In the genomic region with DNA sequence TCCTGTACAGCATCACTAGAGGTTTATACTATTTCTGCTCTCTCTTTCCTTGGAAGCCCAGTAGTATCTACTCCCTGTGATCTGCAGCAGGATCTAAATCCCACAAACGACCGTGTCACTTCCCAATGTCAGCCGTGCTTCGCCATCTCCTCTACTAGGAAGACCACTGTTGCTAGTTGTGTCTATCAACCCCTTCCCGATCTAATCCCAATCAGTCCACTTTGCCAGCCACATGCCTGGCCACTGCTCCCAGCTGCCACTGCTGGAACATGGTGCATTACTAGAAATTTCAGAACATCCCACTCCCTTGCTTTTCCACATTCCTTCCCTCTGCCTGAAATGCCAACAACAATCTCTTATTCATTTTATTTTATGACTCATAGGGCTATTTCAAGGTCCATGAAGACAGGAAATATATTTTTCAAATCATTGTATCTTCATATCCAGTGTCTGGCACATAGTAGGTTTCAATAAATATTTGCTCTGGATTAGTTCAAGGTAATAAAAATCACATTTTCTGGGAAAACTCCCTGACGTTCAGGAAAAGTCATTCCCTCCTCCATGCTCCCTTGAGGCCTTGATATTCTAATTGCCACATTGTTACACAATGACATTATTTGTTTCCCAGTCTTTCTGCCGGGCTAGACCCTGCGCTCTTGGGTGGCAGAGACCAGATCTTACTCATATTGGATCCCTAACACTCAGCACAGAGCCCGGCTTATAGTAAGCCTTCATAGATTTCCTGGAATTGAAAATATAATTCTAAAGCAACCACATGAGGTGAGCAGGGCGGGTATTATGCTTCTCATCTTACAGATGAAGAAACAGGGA, we compare ENCODE assay signal across 10 cellular contexts. TPM values are rescaled to one million over a fixed set of nuclear protein-coding genes. Genes with fewer than 3 reads are reported as not detected.
A peak's percentile ranks its signal among the peaks of the same experiment; 100 is the strongest.
DNase-seq lines count a peak whose midpoint lies in the region; ATAC-seq and TF ChIP-seq lines count a peak whose summit lies in the region.
"Had no signal": no experiment of that assay in that cellular context is flagged by ENCODE, and none has a peak within 500 bp of the region (broad histone marks: within the 10 kb centered on the region; RNA-seq: fewer than 3 reads in every experiment).

No MANE protein-coding gene starts in this region.

- peak overlapping the region in 17 of 21 experiments; percentile 31 to 97 (median 91) for H3K27ac ChIP-seq in skin epidermis

- TF ChIP-seq CTCF in fibroblast of villous mesenchyme (IDR thresholded peaks at IDR 0.05; ENCODE audit: insufficient read depth, low read depth, low read length) = no peak

- no peaks in the 10 kb centered on the region for H3K9me3 ChIP-seq in T-helper 17 cell (ENCODE audit: control insufficient read depth, low read length, poor library complexity, severe bottlenecking)

- peak; percentile 56 for DNase-seq in H4 (ENCODE audit: low spot score)
- no peak for DNase-seq in T-helper 17 cell
- DNase-seq in fibroblast of villous mesenchyme (ENCODE audit: low read depth) = peak; percentile 23
- DNase-seq in stimulated activated CD4-positive, alpha-beta T cell treated with anti-CD3 and anti-CD28 coated beads, Interleukin-4, amount 100 ng/mL, for 4 hours = no peak
- DNase-seq: NCI-H1436 treated with DMSO at 0.1 percent for 48 hours had no signal

- H3K36me3 Mint-ChIP-seq in T-helper 17 cell (ENCODE audit: low read depth) = peaks cover 11% of the 10 kb centered on the region

- H3K4me3 Mint-ChIP-seq in T-helper 17 cell = peak overlapping the region; percentile 99

- ATAC-seq in T-helper 17 cell (no peak), GM21717 (IDR thresholded peaks at IDR 0.05; ENCODE audit: unreplicated experiment) (no peak), GM18502 (IDR thresholded peaks at IDR 0.05; ENCODE audit: poor library complexity, unreplicated experiment) (no peak), GM18498 (IDR thresholded peaks at IDR 0.05; ENCODE audit: unreplicated experiment) (no peak)
- ATAC-seq: activated CD4-positive, CD25-positive, alpha-beta regulatory T cell treated with anti-CD3 and anti-CD28 coated beads, Interleukin-2, amount 50 U/mL, for 24 hours had no signal

- peak overlapping the region; percentile 98 for H3K27ac Mint-ChIP-seq in T-helper 17 cell

- H3K4me3 ChIP-seq in fibroblast of villous mesenchyme (ENCODE audit: low read depth, low read length) (no peak overlapping the region), skin epidermis (no peak overlapping the region)

- H3K27me3 Mint-ChIP-seq in T-helper 17 cell = no peaks in the 10 kb centered on the region

- H3K4me1 Mint-ChIP-seq in T-helper 17 cell = peaks cover 59% of the 10 kb centered on the region

RNA-seq across cellular contexts. Expression of a gene that starts 2.1 kb away (rescaled TPM):
- 31.4 and 34.8 TPM in 2 replicates for total RNA-seq in H4 (2014; rRNA removed; shearing (Covaris generic))
- 100 to 1,000 TPM; 166 to 170 TPM for total RNA-seq in T-helper 17 cell
- 28.0 and 28.9 TPM in 2 replicates for total RNA-seq in fibroblast of villous mesenchyme

Comparison
In these comparisons a context has a peak if more than half of its experiments do, and no peak if none do; other contexts are left out.
1. DNase-seq: peak in H4 (single experiment) and fibroblast of villous mesenchyme (single experiment); none in T-helper 17 cell (0 of 3) and stimulated activated CD4-positive, alpha-beta T cell treated with anti-CD3 and anti-CD28 coated beads, Interleukin-4, amount 100 ng/mL, for 4 hours (0 of 2).